Comparison of ENCODE assay signal across 16 cellular contexts in the genomic region with DNA sequence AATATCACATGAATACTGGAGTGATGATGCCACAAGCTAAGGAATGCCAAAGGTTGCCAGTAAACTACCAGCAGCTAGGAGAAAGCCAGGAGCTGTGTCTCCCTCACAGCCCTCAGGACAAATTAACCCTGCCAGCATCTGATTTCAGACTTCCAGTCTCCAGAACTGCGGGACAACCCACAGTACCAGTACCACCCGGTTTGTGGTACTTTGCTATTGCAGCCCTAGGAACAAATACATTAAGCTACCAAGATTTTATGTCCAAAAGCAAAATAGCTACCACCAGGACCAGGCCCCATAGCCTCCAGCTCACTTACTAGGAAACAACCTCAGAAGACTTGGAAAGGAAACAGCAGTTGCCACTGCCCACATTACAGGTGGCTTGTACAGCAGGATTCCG. TPM values are rescaled to one million over a fixed set of nuclear protein-coding genes. Genes with fewer than 3 reads are reported as not detected.
"Had no signal": no experiment of that assay in that cellular context is flagged by ENCODE, and none has a peak within 500 bp of the region (broad histone marks: within the 10 kb centered on the region; RNA-seq: fewer than 3 reads in every experiment).

No MANE protein-coding gene starts in this region.

- H3K27ac ChIP-seq: SJSA1, SK-N-MC had no signal

- H3K27me3 ChIP-seq: SJSA1 had no signal

- H3K4me1 ChIP-seq: SJSA1 had no signal

- H3K4me3 ChIP-seq: SJSA1, SK-N-MC had no signal

- DNase-seq: KBM-7, MM.1S, NCI-H1092 treated with DMSO at 0.1 percent for 48 hours, NCI-H1436, NCI-H187, NCI-H2029, NCI-H2081 treated with DMSO at 0.1 percent for 48 hours, NCI-H2171 treated with DMSO at 0.1 percent for 48 hours, NCI-H524, NCI-H526 treated with DMSO at 0.1 percent for 48 hours, NCI-H748 treated with DMSO at 0.1 percent for 48 hours, RPMI8226, SIG-M5 had no signal

- H3K9me3 ChIP-seq: SJSA1 had no signal

- H3K36me3 ChIP-seq: SJSA1 had no signal

RNA-seq across cellular contexts. Expression of gene PID1, which starts 10.0 kb away (rescaled TPM):
- total RNA-seq: HT-29 had no signal
